ENCODE assay signal across 14 cellular contexts in the genomic region with DNA sequence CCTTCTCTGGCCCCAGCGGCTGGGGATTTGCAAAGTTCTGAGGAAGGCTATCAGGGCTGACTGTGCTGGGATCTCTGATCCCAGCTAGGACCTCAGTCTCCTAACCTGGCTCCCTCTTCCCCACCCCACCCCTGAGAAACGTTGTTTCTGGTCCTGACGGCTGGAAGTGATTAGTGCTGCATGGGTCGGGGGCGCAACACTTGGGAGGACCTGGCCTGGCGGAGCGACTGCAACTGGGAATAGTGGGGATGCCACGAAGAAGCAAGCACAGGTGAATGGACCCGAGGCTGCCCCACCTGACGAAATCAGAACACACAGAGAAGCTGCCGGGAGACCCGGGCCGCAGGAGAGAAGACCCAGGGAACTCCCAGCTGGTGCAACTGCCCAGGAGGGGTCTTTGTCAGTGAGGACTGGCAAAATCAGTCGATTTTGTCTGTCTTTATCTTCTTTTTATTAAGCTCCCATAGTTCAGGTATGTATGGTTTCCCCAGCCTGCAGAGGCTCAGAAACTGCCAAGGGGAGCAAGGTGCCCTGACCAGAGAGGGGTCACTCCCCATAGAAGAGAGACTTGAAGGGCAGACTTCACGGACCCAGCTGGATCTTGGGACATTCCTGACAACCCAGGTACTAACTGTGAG. TPM values are rescaled to one million over a fixed set of nuclear protein-coding genes. Genes with fewer than 3 reads are reported as not detected.
DNase-seq lines count a peak whose midpoint lies in the region; ATAC-seq and TF ChIP-seq lines count a peak whose summit lies in the region.
"Had no signal": no experiment of that assay in that cellular context is flagged by ENCODE, and none has a peak within 500 bp of the region (broad histone marks: within the 10 kb centered on the region; RNA-seq: fewer than 3 reads in every experiment).

No MANE protein-coding gene starts in this region.

- peaks cover 18% of the 10 kb centered on the region for H3K27me3 Mint-ChIP-seq in activated naive CD8-positive, alpha-beta T cell
- H3K27me3 Mint-ChIP-seq in activated naive CD8-positive, alpha-beta T cell treated with anti-CD3 and anti-CD28 coated beads, Interleukin-2, amount 50 U/mL, for 24 hours = peaks cover 64% of the 10 kb centered on the region
- H3K27me3 Mint-ChIP-seq in activated naive CD8-positive, alpha-beta T cell treated with anti-CD3 and anti-CD28 coated beads, Interleukin-2, amount 10 ng/mL, durations not matched to agents 7 days and 5 days = peaks cover 54% of the 10 kb centered on the region
- peaks cover 74% of the 10 kb centered on the region for H3K27me3 Mint-ChIP-seq in CD4-positive, alpha-beta T cell

- ATAC-seq in activated naive CD8-positive, alpha-beta T cell treated with anti-CD3 and anti-CD28 coated beads, Interleukin-2, amount 50 U/mL, for 24 hours = no peak
- ATAC-seq in activated naive CD8-positive, alpha-beta T cell treated with anti-CD3 and anti-CD28 coated beads, Interleukin-2, amount 10 ng/mL, durations not matched to agents 7 days and 5 days (ENCODE audit: low read depth) = no peak
- ATAC-seq in lower lobe of right lung (no peak), GM18873 (IDR thresholded peaks at IDR 0.05; ENCODE audit: low FRiP score, unreplicated experiment) (no peak)
- ATAC-seq in stimulated activated effector memory CD8-positive, alpha-beta T cell treated with anti-CD3 and anti-CD28 coated beads, Interleukin-12 subunit alpha, Interleukin-12 subunit beta, amount 100 ng/mL, for 72 hours = no peak
- ATAC-seq in CD4-positive, alpha-beta T cell (ENCODE audit: poor library complexity) = no peak
- ATAC-seq: left cardiac atrium, PC-3 had no signal

- no peak overlapping the region for H3K27ac ChIP-seq in lower lobe of right lung
- no peak overlapping the region for H3K27ac ChIP-seq in CD4-positive, alpha-beta T cell (ENCODE audit: low read depth, low read length)
- H3K27ac ChIP-seq: foreskin keratinocyte had no signal

- H3K9me3 ChIP-seq in lower lobe of right lung = no peaks in the 10 kb centered on the region
- H3K9me3 ChIP-seq in CD4-positive, alpha-beta T cell (ENCODE audit: control insufficient read depth, low read length) = no peaks in the 10 kb centered on the region

- H3K36me3 ChIP-seq in lower lobe of right lung = peaks cover 5% of the 10 kb centered on the region

- no peak overlapping the region for H3K4me3 ChIP-seq in lower lobe of right lung

- H3K27me3 ChIP-seq in lower lobe of right lung (ENCODE audit: low read depth) = peaks cover 46% of the 10 kb centered on the region
- peaks cover 71% of the 10 kb centered on the region for H3K27me3 ChIP-seq in CD4-positive, alpha-beta T cell (ENCODE audit: control insufficient read depth, insufficient read depth, low read length)

- H3K4me1 ChIP-seq in lower lobe of right lung = peaks cover 53% of the 10 kb centered on the region
- H3K4me1 ChIP-seq: foreskin keratinocyte had no signal

- peaks cover 11% of the 10 kb centered on the region for H3K36me3 Mint-ChIP-seq in activated naive CD8-positive, alpha-beta T cell
- H3K36me3 Mint-ChIP-seq in activated naive CD8-positive, alpha-beta T cell treated with anti-CD3 and anti-CD28 coated beads, Interleukin-2, amount 50 U/mL, for 24 hours (ENCODE audit: low read depth) = peaks cover 10% of the 10 kb centered on the region
- peaks cover 8% of the 10 kb centered on the region for H3K36me3 Mint-ChIP-seq in activated naive CD8-positive, alpha-beta T cell treated with anti-CD3 and anti-CD28 coated beads, Interleukin-2, amount 10 ng/mL, durations not matched to agents 7 days and 5 days
- peaks cover 29% of the 10 kb centered on the region for H3K36me3 Mint-ChIP-seq in stimulated activated effector memory CD8-positive, alpha-beta T cell treated with anti-CD3 and anti-CD28 coated beads, Interleukin-12 subunit alpha, Interleukin-12 subunit beta, amount 100 ng/mL, for 72 hours
- H3K36me3 Mint-ChIP-seq in CD4-positive, alpha-beta T cell (ENCODE audit: low read depth) = peaks cover 10% of the 10 kb centered on the region

- no peaks in the 10 kb centered on the region for H3K9me3 Mint-ChIP-seq in activated naive CD8-positive, alpha-beta T cell (ENCODE audit: low read depth)
- H3K9me3 Mint-ChIP-seq in activated naive CD8-positive, alpha-beta T cell treated with anti-CD3 and anti-CD28 coated beads, Interleukin-2, amount 50 U/mL, for 24 hours = no peaks in the 10 kb centered on the region
- H3K9me3 Mint-ChIP-seq in activated naive CD8-positive, alpha-beta T cell treated with anti-CD3 and anti-CD28 coated beads, Interleukin-2, amount 10 ng/mL, durations not matched to agents 7 days and 5 days = no peaks in the 10 kb centered on the region
- H3K9me3 Mint-ChIP-seq in stimulated activated effector memory CD8-positive, alpha-beta T cell treated with anti-CD3 and anti-CD28 coated beads, Interleukin-12 subunit alpha, Interleukin-12 subunit beta, amount 100 ng/mL, for 72 hours = no peaks in the 10 kb centered on the region
- H3K9me3 Mint-ChIP-seq in CD4-positive, alpha-beta T cell = no peaks in the 10 kb centered on the region

- H3K4me1 Mint-ChIP-seq in activated naive CD8-positive, alpha-beta T cell (ENCODE audit: low read depth) = peaks cover 40% of the 10 kb centered on the region
- H3K4me1 Mint-ChIP-seq in activated naive CD8-positive, alpha-beta T cell treated with anti-CD3 and anti-CD28 coated beads, Interleukin-2, amount 50 U/mL, for 24 hours = peaks cover 50% of the 10 kb centered on the region
- peaks cover 32% of the 10 kb centered on the region for H3K4me1 Mint-ChIP-seq in activated naive CD8-positive, alpha-beta T cell treated with anti-CD3 and anti-CD28 coated beads, Interleukin-2, amount 10 ng/mL, durations not matched to agents 7 days and 5 days
- peaks cover 56% of the 10 kb centered on the region for H3K4me1 Mint-ChIP-seq in stimulated activated effector memory CD8-positive, alpha-beta T cell treated with anti-CD3 and anti-CD28 coated beads, Interleukin-12 subunit alpha, Interleukin-12 subunit beta, amount 100 ng/mL, for 72 hours
- peaks cover 67% of the 10 kb centered on the region for H3K4me1 Mint-ChIP-seq in CD4-positive, alpha-beta T cell (ENCODE audit: low read depth)

- no peak for TF ChIP-seq CTCF in lower lobe of right lung (IDR thresholded peaks at IDR 0.05)
- no peak for TF ChIP-seq CTCF in CD4-positive, alpha-beta T cell (IDR thresholded peaks at IDR 0.05)

- CTCF ChIA-PET in CD4-positive, alpha-beta T cell (lab: Charles Lee) = interaction anchor here (1.4 to 2.3 kb wide), 2 partner anchors 17 to 32 kb away, joined by 3 to 9 read pairs; a partner anchor contains a TSS

- POLR2A ChIA-PET in activated naive CD8-positive, alpha-beta T cell treated with anti-CD3 and anti-CD28 coated beads, Interleukin-2, amount 10 ng/mL, durations not matched to agents 7 days and 5 days (lab: Charles Lee) = interaction anchor here (0.7 to 3.2 kb wide), 7 partner anchors 12 to 86 kb away, joined by 3 to 12 read pairs (median 4); a partner anchor contains a TSS
- POLR2A ChIA-PET in CD4-positive, alpha-beta T cell (lab: Charles Lee) = interaction anchor here (1.0 to 4.5 kb wide), 5 partner anchors 18 to 85 kb away, joined by 3 to 21 read pairs (median 4); a partner anchor contains a TSS

- H3K4me3 Mint-ChIP-seq in activated naive CD8-positive, alpha-beta T cell = peak overlapping the region; percentile 15
- H3K4me3 Mint-ChIP-seq in activated naive CD8-positive, alpha-beta T cell treated with anti-CD3 and anti-CD28 coated beads, Interleukin-2, amount 50 U/mL, for 24 hours = no peak overlapping the region
- peak overlapping the region; percentile 25 for H3K4me3 Mint-ChIP-seq in activated naive CD8-positive, alpha-beta T cell treated with anti-CD3 and anti-CD28 coated beads, Interleukin-2, amount 10 ng/mL, durations not matched to agents 7 days and 5 days
- peak overlapping the region; percentile 86 for H3K4me3 Mint-ChIP-seq in stimulated activated effector memory CD8-positive, alpha-beta T cell treated with anti-CD3 and anti-CD28 coated beads, Interleukin-12 subunit alpha, Interleukin-12 subunit beta, amount 100 ng/mL, for 72 hours
- no peak overlapping the region for H3K4me3 Mint-ChIP-seq in CD4-positive, alpha-beta T cell

- no peak overlapping the region for H3K27ac Mint-ChIP-seq in activated naive CD8-positive, alpha-beta T cell
- no peak overlapping the region for H3K27ac Mint-ChIP-seq in activated naive CD8-positive, alpha-beta T cell treated with anti-CD3 and anti-CD28 coated beads, Interleukin-2, amount 50 U/mL, for 24 hours
- no peak overlapping the region for H3K27ac Mint-ChIP-seq in activated naive CD8-positive, alpha-beta T cell treated with anti-CD3 and anti-CD28 coated beads, Interleukin-2, amount 10 ng/mL, durations not matched to agents 7 days and 5 days
- no peak overlapping the region for H3K27ac Mint-ChIP-seq in stimulated activated effector memory CD8-positive, alpha-beta T cell treated with anti-CD3 and anti-CD28 coated beads, Interleukin-12 subunit alpha, Interleukin-12 subunit beta, amount 100 ng/mL, for 72 hours
- H3K27ac Mint-ChIP-seq in CD4-positive, alpha-beta T cell = no peak overlapping the region

- intact Hi-C loops in lower lobe of right lung (cut with DNase I) = no loop called here
- intact Hi-C loops in CD4-positive, alpha-beta T cell (cut with DNase I, micrococcal nuclease) = no loop called here

- DNase-seq in activated naive CD8-positive, alpha-beta T cell treated with anti-CD3 and anti-CD28 coated beads, Interleukin-2, amount 50 U/mL, for 24 hours = no peak
- DNase-seq in activated naive CD8-positive, alpha-beta T cell treated with anti-CD3 and anti-CD28 coated beads, Interleukin-2, amount 10 ng/mL, durations not matched to agents 7 days and 5 days = no peak
- DNase-seq in lower lobe of right lung = peak; percentile 22
- DNase-seq in stimulated activated effector memory CD8-positive, alpha-beta T cell treated with anti-CD3 and anti-CD28 coated beads, Interleukin-12 subunit alpha, Interleukin-12 subunit beta, amount 100 ng/mL, for 72 hours (ENCODE audit: low spot score in 2 of 2) = no peak
- DNase-seq in CD4-positive, alpha-beta T cell = no peak
- DNase-seq in activated naive CD4-positive, alpha-beta T cell (lab: John Stamatoyannopoulos, UW) = no peak
- DNase-seq: left cardiac atrium, NCI-H345, PC-3, T-helper 9 cell had no signal

RNA-seq across cellular contexts. Expression of a gene that starts 0.7 kb away (rescaled TPM):
- total RNA-seq in activated naive CD8-positive, alpha-beta T cell treated with anti-CD3 and anti-CD28 coated beads, Interleukin-2, amount 10 ng/mL, durations not matched to agents 7 days and 5 days = 1 to 10 TPM; 1.2 to 1.3 TPM
- 1.5 TPM for total RNA-seq in lower lobe of right lung
- not detected for total RNA-seq in CD4-positive, alpha-beta T cell
- total RNA-seq: PC-3 had no signal

RNA-seq across cellular contexts. Expression of a gene that starts 7.4 kb away (rescaled TPM):
- 10 to 100 TPM; 35.9 to 40.1 TPM for total RNA-seq in activated naive CD8-positive, alpha-beta T cell treated with anti-CD3 and anti-CD28 coated beads, Interleukin-2, amount 10 ng/mL, durations not matched to agents 7 days and 5 days
- total RNA-seq in lower lobe of right lung = 28.4 TPM
- total RNA-seq in CD4-positive, alpha-beta T cell = 10 to 100 TPM; 11.6 to 13.8 TPM

RNA-seq across cellular contexts. Expression of a gene that starts 14.2 kb away (rescaled TPM):
- under 1 TPM; 0.69 to 0.88 TPM for total RNA-seq in activated naive CD8-positive, alpha-beta T cell treated with anti-CD3 and anti-CD28 coated beads, Interleukin-2, amount 10 ng/mL, durations not matched to agents 7 days and 5 days
- total RNA-seq in lower lobe of right lung = not detected
- total RNA-seq in CD4-positive, alpha-beta T cell = under 1 TPM; 0.14 to 0.30 TPM
- total RNA-seq: foreskin keratinocyte, left cardiac atrium, omental fat pad had no signal

RNA-seq across cellular contexts. Expression of a gene that starts 17.2 kb away (rescaled TPM):
- 10 to 100 TPM; 44.1 to 46.2 TPM for total RNA-seq in activated naive CD8-positive, alpha-beta T cell treated with anti-CD3 and anti-CD28 coated beads, Interleukin-2, amount 10 ng/mL, durations not matched to agents 7 days and 5 days
- total RNA-seq in lower lobe of right lung = 23.0 TPM
- 10 to 100 TPM; 20.6 to 26.1 TPM for total RNA-seq in CD4-positive, alpha-beta T cell

RNA-seq across cellular contexts. Expression of a gene that starts 17.3 kb away (rescaled TPM):
- total RNA-seq in activated naive CD8-positive, alpha-beta T cell treated with anti-CD3 and anti-CD28 coated beads, Interleukin-2, amount 10 ng/mL, durations not matched to agents 7 days and 5 days = 10 to 100 TPM; 36.8 to 37.1 TPM
- 20.2 TPM for total RNA-seq in lower lobe of right lung
- 10 to 100 TPM; 10.2 to 12.4 TPM for total RNA-seq in CD4-positive, alpha-beta T cell

Comparison
In these comparisons a context has a peak if more than half of its experiments do, and no peak if none do; other contexts are left out.
1. H3K4me3 Mint-ChIP-seq: peak in activated naive CD8-positive, alpha-beta T cell (single experiment), activated naive CD8-positive, alpha-beta T cell treated with anti-CD3 and anti-CD28 coated beads, Interleukin-2, amount 10 ng/mL, durations not matched to agents 7 days and 5 days (single experiment) and stimulated activated effector memory CD8-positive, alpha-beta T cell treated with anti-CD3 and anti-CD28 coated beads, Interleukin-12 subunit alpha, Interleukin-12 subunit beta, amount 100 ng/mL, for 72 hours (single experiment); none in activated naive CD8-positive, alpha-beta T cell treated with anti-CD3 and anti-CD28 coated beads, Interleukin-2, amount 50 U/mL, for 24 hours (single experiment) and CD4-positive, alpha-beta T cell (single experiment).